In the genomic region with DNA sequence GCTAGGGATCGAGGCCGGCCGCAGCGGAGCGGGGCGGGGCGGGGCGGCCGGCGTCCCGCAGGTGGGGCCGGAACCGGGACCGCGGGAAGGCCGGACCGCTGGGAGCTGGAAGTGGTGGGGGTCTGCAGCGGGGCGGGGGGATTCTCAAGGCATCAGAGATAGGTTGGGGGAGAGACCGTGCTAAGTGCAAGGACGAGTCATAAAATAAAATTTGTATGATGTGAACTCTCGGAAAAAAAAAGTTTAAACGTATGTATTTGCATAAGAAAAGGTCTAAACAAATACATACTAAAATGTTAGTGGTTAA, we compare ENCODE assay signal across 1 cellular context.
TF ChIP-seq lines count a peak whose summit lies in the region.

A gene with protein sequence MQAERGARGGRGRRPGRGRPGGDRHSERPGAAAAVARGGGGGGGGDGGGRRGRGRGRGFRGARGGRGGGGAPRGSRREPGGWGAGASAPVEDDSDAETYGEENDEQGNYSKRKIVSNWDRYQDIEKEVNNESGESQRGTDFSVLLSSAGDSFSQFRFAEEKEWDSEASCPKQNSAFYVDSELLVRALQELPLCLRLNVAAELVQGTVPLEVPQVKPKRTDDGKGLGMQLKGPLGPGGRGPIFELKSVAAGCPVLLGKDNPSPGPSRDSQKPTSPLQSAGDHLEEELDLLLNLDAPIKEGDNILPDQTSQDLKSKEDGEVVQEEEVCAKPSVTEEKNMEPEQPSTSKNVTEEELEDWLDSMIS (minus strand): TSS at position 25 of the 307 bp plus-strand sequence. CDS start 158 bp downstream, outside the sequence.

TF ChIP-seq in IMR-90, 13 proteins besides CTCF, POLR2A, EP300 and RAD21:
- TF ChIP-seq, protein P1, sequence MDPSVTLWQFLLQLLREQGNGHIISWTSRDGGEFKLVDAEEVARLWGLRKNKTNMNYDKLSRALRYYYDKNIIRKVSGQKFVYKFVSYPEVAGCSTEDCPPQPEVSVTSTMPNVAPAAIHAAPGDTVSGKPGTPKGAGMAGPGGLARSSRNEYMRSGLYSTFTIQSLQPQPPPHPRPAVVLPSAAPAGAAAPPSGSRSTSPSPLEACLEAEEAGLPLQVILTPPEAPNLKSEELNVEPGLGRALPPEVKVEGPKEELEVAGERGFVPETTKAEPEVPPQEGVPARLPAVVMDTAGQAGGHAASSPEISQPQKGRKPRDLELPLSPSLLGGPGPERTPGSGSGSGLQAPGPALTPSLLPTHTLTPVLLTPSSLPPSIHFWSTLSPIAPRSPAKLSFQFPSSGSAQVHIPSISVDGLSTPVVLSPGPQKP (IDR thresholded peaks at IDR 0.05; ENCODE audit: borderline replicate concordance, low read depth, low read length), result no peak
